Comparison of ENCODE assay signal across 1 cellular context in genomic region chr12:1518763-1519516, GRCh38.
TF ChIP-seq lines count a peak whose summit lies in the region.

No MANE protein-coding gene starts in this region.

TF ChIP-seq in HepG2, 621 proteins besides CTCF, POLR2A, EP300 and RAD21 (continued from another document):
- 0 out of 2 replicates have a peak, but pooled peaks have one; percentile 14 for TF ChIP-seq RERE (CRISPR knock-in tag; IDR thresholded peaks at IDR 0.05; ENCODE audit: low read depth)
- TF ChIP-seq MEF2D (CRISPR knock-in tag; IDR thresholded peaks at IDR 0.05): no peak
- TF ChIP-seq MAFF (IDR thresholded peaks at IDR 0.05; ENCODE audit: low read depth, low read length): 0 out of 2 replicates have a peak, but pooled peaks have one; percentile 20
- TF ChIP-seq JUNB (CRISPR knock-in tag; IDR thresholded peaks at IDR 0.05; ENCODE audit: borderline replicate concordance): peak; percentile 37; the same call in 1 of the 2 replicates
- TF ChIP-seq SKI (IDR thresholded peaks at IDR 0.05; ENCODE audit: partially characterized antibody): peak; percentile 53
- peak; percentile 14 for TF ChIP-seq TEAD3 (CRISPR knock-in tag; optimal IDR thresholded peaks at IDR 0.05; ENCODE audit: borderline replicate concordance)
- TF ChIP-seq FOSL2 (CRISPR knock-in tag; IDR thresholded peaks at IDR 0.05): peak; percentile 94
- peak; percentile 11 for TF ChIP-seq XRCC5 (optimal IDR thresholded peaks at IDR 0.05; ENCODE audit: low read length)
- 0 out of 2 replicates have a peak, but pooled peaks have one; percentile 18 for TF ChIP-seq ZNF331 (CRISPR knock-in tag; IDR thresholded peaks at IDR 0.05)
- TF ChIP-seq GATAD2A (CRISPR knock-in tag; IDR thresholded peaks at IDR 0.05): peak; percentile 71
- peak; percentile 14 to 29; a peak in 1 of 4 replicates for TF ChIP-seq MAFK (conservative IDR thresholded peaks at IDR 0.05 in 1 of 2, IDR thresholded peaks at IDR 0.05 in 1 of 2; ENCODE audit: low read length in 2 of 2)
- peak; percentile 40; the same call in 1 of the 2 replicates for TF ChIP-seq ELF3 (CRISPR knock-in tag; IDR thresholded peaks at IDR 0.05)
- no peak for TF ChIP-seq ZNF75D (CRISPR knock-in tag; IDR thresholded peaks at IDR 0.05; ENCODE audit: borderline replicate concordance)
- peak; percentile 55; the same call in 1 of the 2 replicates for TF ChIP-seq FOXO1 (CRISPR knock-in tag; IDR thresholded peaks at IDR 0.05)
- peak; percentile 50; the same call in 1 of the 2 replicates for TF ChIP-seq HMG20A (CRISPR knock-in tag; IDR thresholded peaks at IDR 0.05; ENCODE audit: borderline replicate concordance)
- TF ChIP-seq ZNF639 (CRISPR knock-in tag; conservative IDR thresholded peaks at IDR 0.05): no peak
- no peak for TF ChIP-seq NR2F6 (IDR thresholded peaks at IDR 0.05)
- peak; percentile 52; the same call in 1 of the 2 replicates for TF ChIP-seq NR2F6 (CRISPR knock-in tag; IDR thresholded peaks at IDR 0.05)
- peak; percentile 72; the same call in 1 of the 2 replicates for TF ChIP-seq ZNF7 (CRISPR knock-in tag; IDR thresholded peaks at IDR 0.05)
- 0 out of 2 replicates have a peak, but pooled peaks have one; percentile 15 for TF ChIP-seq PATZ1 (CRISPR knock-in tag; IDR thresholded peaks at IDR 0.05)
- TF ChIP-seq ZNF10 (CRISPR knock-in tag; IDR thresholded peaks at IDR 0.05; ENCODE audit: borderline replicate concordance, low read depth): no peak
- peak; percentile 50; the same call in 1 of the 2 replicates for TF ChIP-seq RXRB (CRISPR knock-in tag; IDR thresholded peaks at IDR 0.05; ENCODE audit: borderline replicate concordance)
- TF ChIP-seq SOX13 (IDR thresholded peaks at IDR 0.05): no peak
- peak in 1 of 2 experiments; percentile 34; a peak in 1 of 4 replicates for TF ChIP-seq SOX13 (CRISPR knock-in tag; conservative IDR thresholded peaks at IDR 0.05 in 1 of 2, IDR thresholded peaks at IDR 0.05 in 1 of 2)
- TF ChIP-seq SAP130 (CRISPR knock-in tag; IDR thresholded peaks at IDR 0.05; ENCODE audit: low read depth): peak; percentile 60
- 0 out of 2 replicates have a peak, but pooled peaks have one; percentile 21 for TF ChIP-seq FOXP4 (CRISPR knock-in tag; IDR thresholded peaks at IDR 0.05)
- TF ChIP-seq ARNT2 (CRISPR knock-in tag; IDR thresholded peaks at IDR 0.05; ENCODE audit: low read depth): no peak
- 0 out of 2 replicates have a peak, but pooled peaks have one; percentile 46 for TF ChIP-seq HNRNPL (IDR thresholded peaks at IDR 0.05; ENCODE audit: low read depth, low read length)
- TF ChIP-seq ZNF839 (CRISPR knock-in tag; IDR thresholded peaks at IDR 0.05; ENCODE audit: borderline replicate concordance): 0 out of 2 replicates have a peak, but pooled peaks have one; percentile 57
- TF ChIP-seq IRX3 (CRISPR knock-in tag; IDR thresholded peaks at IDR 0.05; ENCODE audit: borderline replicate concordance, low read depth): no peak
- peak; percentile 39; the same call in 1 of the 2 replicates for TF ChIP-seq SOX5 (CRISPR knock-in tag; IDR thresholded peaks at IDR 0.05; ENCODE audit: borderline replicate concordance)
- TF ChIP-seq ZMYM3 (CRISPR knock-in tag; IDR thresholded peaks at IDR 0.05): no peak
- peak; percentile 34; the same call in 1 of the 2 replicates for TF ChIP-seq BCL6 (CRISPR knock-in tag; IDR thresholded peaks at IDR 0.05)
- TF ChIP-seq SKIL (CRISPR knock-in tag; IDR thresholded peaks at IDR 0.05; ENCODE audit: borderline replicate concordance): peak; percentile 70
- peak; percentile 78 for TF ChIP-seq RARA (CRISPR knock-in tag; IDR thresholded peaks at IDR 0.05)
- peak; percentile 61; the same call in 1 of the 2 replicates for TF ChIP-seq FOXA3 (CRISPR knock-in tag; IDR thresholded peaks at IDR 0.05)
- 0 out of 2 replicates have a peak, but pooled peaks have one; percentile 13 for TF ChIP-seq ZNF263 (CRISPR knock-in tag; IDR thresholded peaks at IDR 0.05)
- TF ChIP-seq TCF7 (IDR thresholded peaks at IDR 0.05; ENCODE audit: low read depth): peak; percentile 58; the same call in 1 of the 2 replicates
